21 cellular contexts compared by ENCODE assay signal in genomic region chr19:58550362-58551122, GRCh38. TPM values are rescaled to one million over a fixed set of nuclear protein-coding genes. Genes with fewer than 3 reads are reported as not detected.
A peak's percentile ranks its signal among the peaks of the same experiment; 100 is the strongest.
DNase-seq lines count a peak whose midpoint lies in the region; ATAC-seq, FAIRE-seq and TF ChIP-seq lines count a peak whose summit lies in the region.
"Had no signal": no experiment of that assay in that cellular context is flagged by ENCODE, and none has a peak within 500 bp of the region (broad histone marks: within the 10 kb centered on the region; RNA-seq: fewer than 3 reads in every experiment).

No MANE protein-coding gene starts in this region.

- no peak for TF ChIP-seq CTCF in GM12878 (IDR thresholded peaks at IDR 0.05 in 2 of 3, conservative IDR thresholded peaks at IDR 0.05 in 1 of 3; ENCODE audit: control insufficient read depth in 2 of 3, extremely low read depth in 1 of 3, insufficient read depth in 1 of 3, low read depth in 3 of 3, low read length in 3 of 3)
- TF ChIP-seq CTCF in neutrophil (IDR thresholded peaks at IDR 0.05) = no peak

- H3K27ac ChIP-seq in GM12878 (ENCODE audit: control insufficient read depth, insufficient read depth) (no peak overlapping the region), neutrophil (peak overlapping the region; percentile 51), neuronal stem cell (replicated peaks; ENCODE audit: low read length) (no peak overlapping the region)
- H3K27ac ChIP-seq: colonic mucosa, heart right ventricle, left ventricle myocardium inferior had no signal

- in situ Hi-C loops in GM12878 (cut with MboI) = no loop called here

- H3K9ac ChIP-seq in GM12878 (ENCODE audit: control insufficient read depth, insufficient read depth, low read length) (no peak overlapping the region), neuronal stem cell (ENCODE audit: low read depth, low read length, poor library complexity) (no peak overlapping the region)

- H2BK12ac ChIP-seq in neuronal stem cell (ENCODE audit: low read length) = no peak overlapping the region

- H3K27me3 ChIP-seq in GM12878 (replicated peaks in 1 of 2; ENCODE audit: control insufficient read depth in 2 of 2, insufficient read depth in 2 of 2, low read length in 1 of 2) (no peaks in the 10 kb centered on the region), neutrophil (no peaks in the 10 kb centered on the region), neuronal stem cell (ENCODE audit: control insufficient read depth in 3 of 3, insufficient read depth in 3 of 3, low read depth in 1 of 3, low read length in 3 of 3) (no peaks in the 10 kb centered on the region)
- H3K27me3 ChIP-seq: colonic mucosa, heart right ventricle had no signal

- peak; percentile 4; the same call in 1 of the 2 replicates for TF ChIP-seq POLR2A in GM12878 (IDR thresholded peaks at IDR 0.05; ENCODE audit: low read depth, low read length)

- ATAC-seq in GM12878 = no peak
- ATAC-seq: activated naive CD4-positive, alpha-beta T cell treated with anti-CD3 and anti-CD28 coated beads, Interleukin-2, amount 50 U/mL, for 72 hours; heart right ventricle had no signal

- DNase-seq in activated effector memory CD4-positive, alpha-beta T cell treated with anti-CD3 and anti-CD28 coated beads, Interleukin-2, amount 50 U/mL, for 16 hours = peak; percentile 60
- no peak for DNase-seq in activated effector memory CD4-positive, alpha-beta T cell treated with Interleukin-2 at 50 U/mL for 16 hours
- DNase-seq in GM12878 (ENCODE audit: low read depth, low spot score) (no peak), neuronal stem cell (ENCODE audit: low spot score) (no peak), NCI-H2029 (lab: John Stamatoyannopoulos, UW) (no peak)
- DNase-seq: ACHN; activated CD4-positive, alpha-beta T cell treated with anti-CD3 and anti-CD28 coated beads for 48 hours; C1 segment of cervical spinal cord; colonic mucosa; heart right ventricle; Karpas-422; left ventricle myocardium inferior; NCI-H1105; NCI-H524 treated with DMSO at 0.1 percent for 48 hours; occipital lobe; Right ventricle myocardium superior; SW 1271 had no signal

- H4K8ac ChIP-seq in neuronal stem cell (ENCODE audit: low read depth, low read length) = no peak overlapping the region

- CTCF ChIA-PET in GM12878 (lab: Yijun Ruan, JAX) = no interaction called here

- H3K79me2 ChIP-seq in GM12878 (ENCODE audit: control insufficient read depth, insufficient read depth, low read length) = peaks cover 45% of the 10 kb centered on the region

- H3K18ac ChIP-seq in neuronal stem cell (ENCODE audit: low read length) = no peak overlapping the region

- intact Hi-C loops in GM12878 (cut with micrococcal nuclease; ENCODE audit: unreplicated experiment) = no loop called here

- H2BK5ac ChIP-seq in neuronal stem cell (ENCODE audit: low read length) = no peak overlapping the region

- no peak overlapping the region for H4K91ac ChIP-seq in neuronal stem cell (ENCODE audit: low read depth, low read length, poor library complexity)

- no peak overlapping the region for H2BK15ac ChIP-seq in neuronal stem cell (ENCODE audit: low read length)

- peaks cover 32 to 50% of the 10 kb centered on the region in 2 experiments; a peak in 3 of 4 replicates for H3K36me3 ChIP-seq in GM12878 (ENCODE audit: control insufficient read depth in 2 of 2, insufficient read depth in 2 of 2, low read length in 1 of 2)
- H3K36me3 ChIP-seq in neutrophil = peaks cover 73% of the 10 kb centered on the region
- peaks cover 71 to 82% of the 10 kb centered on the region in 2 donors for H3K36me3 ChIP-seq in neuronal stem cell (replicated peaks in 1 of 2; ENCODE audit: control insufficient read depth in 2 of 2, insufficient read depth in 2 of 2, low read length in 2 of 2)

- peaks cover 12% of the 10 kb centered on the region for H4K20me1 ChIP-seq in GM12878 (ENCODE audit: control insufficient read depth, insufficient read depth)

- no peak for TF ChIP-seq RAD21 in GM12878 (IDR thresholded peaks at IDR 0.05; ENCODE audit: insufficient read depth, low read depth, low read length)

- H3K23ac ChIP-seq in neuronal stem cell (ENCODE audit: low read depth, low read length, poor library complexity) = no peak overlapping the region

- H2AK5ac ChIP-seq in neuronal stem cell (ENCODE audit: low read depth, low read length) = no peak overlapping the region

- peaks cover 24% of the 10 kb centered on the region for H3K79me1 ChIP-seq in neuronal stem cell (ENCODE audit: low read depth, low read length)

- FAIRE-seq in GM12878 (lab: Jason Lieb, UNC) = no peak
- FAIRE-seq: G401.6, H54 had no signal

- no peak overlapping the region for H3K4me3 ChIP-seq in GM12878
- H3K4me3 ChIP-seq in neutrophil (ENCODE audit: low read depth in 1 of 2, low read length in 1 of 2) = no peak overlapping the region
- H3K4me3 ChIP-seq in neuronal stem cell (ENCODE audit: low read length in 2 of 2) = no peak overlapping the region
- H3K4me3 ChIP-seq: colonic mucosa, heart right ventricle, left ventricle myocardium inferior had no signal

- SMC1A ChIA-PET in GM12878 (lab: Charles Lee; ENCODE audit: uncharacterized antibody, unreplicated experiment) = no interaction called here

- no peak for TF ChIP-seq EP300 in GM12878 (IDR thresholded peaks at IDR 0.05; ENCODE audit: borderline replicate concordance in 1 of 2, control insufficient read depth in 1 of 2, low read depth in 2 of 2, low read length in 2 of 2)

- no peak overlapping the region for H3K4me2 ChIP-seq in GM12878 (ENCODE audit: control insufficient read depth, insufficient read depth)
- no peak overlapping the region for H3K4me2 ChIP-seq in neuronal stem cell (ENCODE audit: insufficient read depth, low read length, poor library complexity, severe bottlenecking)

- RAD21 ChIA-PET in GM12878 (lab: Charles Lee; ENCODE audit: unreplicated experiment) = no interaction called here

- H2BK120ac ChIP-seq in neuronal stem cell (ENCODE audit: low read depth, low read length) = no peak overlapping the region

- POLR2A ChIA-PET in GM12878 (lab: Charles Lee) = no interaction called here

- BruUV-seq in GM12878 (replicated peaks; lab: Mats Ljungman, UMichigan) = no TSS peak

- no peak overlapping the region for H3K4ac ChIP-seq in neuronal stem cell (ENCODE audit: low read length)

- peaks cover 24% of the 10 kb centered on the region for H3K4me1 ChIP-seq in GM12878 (ENCODE audit: control insufficient read depth, insufficient read depth, low read length)
- H3K4me1 ChIP-seq in neutrophil (ENCODE audit: control insufficient read depth in 1 of 2, insufficient read depth in 1 of 2, low read depth in 1 of 2, low read length in 1 of 2) = peaks cover 30 to 38% of the 10 kb centered on the region in 2 experiments
- peaks cover 15 to 26% of the 10 kb centered on the region in 2 donors for H3K4me1 ChIP-seq in neuronal stem cell (ENCODE audit: control insufficient read depth in 2 of 2, insufficient read depth in 1 of 2, low read depth in 1 of 2, low read length in 2 of 2)

- no peak overlapping the region for H2AFZ ChIP-seq in GM12878 (ENCODE audit: control insufficient read depth, low read depth, low read length)
- H2AFZ ChIP-seq in neuronal stem cell (ENCODE audit: low read length) = no peak overlapping the region

- H3K9me3 ChIP-seq in GM12878 (replicated peaks; ENCODE audit: control insufficient read depth, insufficient read depth, low read length) (no peaks in the 10 kb centered on the region), neutrophil (no peaks in the 10 kb centered on the region), neuronal stem cell (replicated peaks in 1 of 2; ENCODE audit: control insufficient read depth in 2 of 2, insufficient read depth in 1 of 2, low read depth in 1 of 2, low read length in 2 of 2) (peaks cover 0 to 2% of the 10 kb centered on the region in 2 donors)
- H3K9me3 ChIP-seq: colonic mucosa, heart right ventricle, left ventricle myocardium inferior had no signal

- no peak overlapping the region for H3K14ac ChIP-seq in neuronal stem cell (ENCODE audit: low read length)

- WGBS in GM12878 (ENCODE audit: insufficient coverage, insufficient replicate concordance, low lambda C conversion rate, missing lambda C conversion rate) = 90% methylated on average over 11 of the region's 13 CpGs
- no CpG with 5 or more reads among the region's 13 CpGs for WGBS in neuronal stem cell (ENCODE audit: extremely low coverage in 2 of 2, insufficient read length in 2 of 2, insufficient replicate concordance in 1 of 2), 2 donors

RNA-seq across cellular contexts. Expression of gene CHMP2A, which starts 4.4 kb away (rescaled TPM):
- 14.9 and 17.2 TPM in 2 replicates for total RNA-seq in GM12878 (2013; cell fraction: nucleolus; rRNA removed)
- total RNA-seq in GM12878 (2014; rRNA removed) = 89.3 and 92.8 TPM in 2 replicates
- total RNA-seq in GM12878 (2014; rRNA removed; fragmentation: Illumina TruSeq; extraction: Trizol) = 89.3 and 95.0 TPM in 2 replicates
- 98.5 and 105 TPM in 2 replicates for total RNA-seq in GM12878 (2021)
- polyA plus RNA-seq in GM12878 (2011; ENCODE audit: low read depth) = 83.1 TPM
- 92.3 and 102 TPM in 2 replicates for polyA plus RNA-seq in GM12878 (2011; rRNA removed)
- polyA plus RNA-seq in GM12878 (2011; cell fraction: cytosol; rRNA removed) = 130 and 146 TPM in 2 replicates
- polyA plus RNA-seq in GM12878 (2011; cell fraction: nucleus; rRNA removed) = 107 and 114 TPM in 2 replicates
- 117 and 138 TPM in 2 replicates for polyA plus RNA-seq in GM12878 (2012)
- 85.9 and 117 TPM in 2 replicates for polyA plus RNA-seq in GM12878 (2014; fragmentation: Illumina TruSeq; extraction: Trizol)
- polyA plus RNA-seq in GM12878 (2014; fragmentation: Nextera tagmentation; extraction: Ambion mirVana) = 100 to 1,000 TPM in 1 of 2 experiments, 10 to 100 TPM in 1; 69.5 to 117 TPM
- 168 and 172 TPM in 2 replicates for polyA plus RNA-seq in GM12878 (2014; rRNA removed)
- 100 to 1,000 TPM; 136 to 147 TPM for polyA plus RNA-seq in GM12878 (2016; fragmentation: Nextera tagmentation; extraction: Ambion mirVana)
- 101 and 130 TPM in 2 replicates for polyA minus RNA-seq in GM12878 (2011; rRNA and poly(A)+ RNA removed)
- polyA minus RNA-seq in GM12878 (2011; cell fraction: cytosol; rRNA and poly(A)+ RNA removed) = 36.1 and 36.4 TPM in 2 replicates
- polyA minus RNA-seq in GM12878 (2011; cell fraction: nucleus; rRNA and poly(A)+ RNA removed) = 20.6 and 31.1 TPM in 2 replicates
- 108 TPM for polyA plus RNA-seq in neuronal stem cell (2013, experiment 1 of 2)
- 109 TPM for polyA plus RNA-seq in neuronal stem cell (2013, experiment 2 of 2)

RNA-seq across cellular contexts. Expression of gene TRIM28, which starts 6.7 kb away (rescaled TPM):
- 166 and 167 TPM in 2 replicates for total RNA-seq in GM12878 (2013; cell fraction: nucleolus; rRNA removed)
- total RNA-seq in GM12878 (2014; rRNA removed) = 569 and 650 TPM in 2 replicates
- total RNA-seq in GM12878 (2014; rRNA removed; fragmentation: Illumina TruSeq; extraction: Trizol) = 256 and 311 TPM in 2 replicates
- total RNA-seq in GM12878 (2021) = 492 and 503 TPM in 2 replicates
- polyA plus RNA-seq in GM12878 (2011; ENCODE audit: low read depth) = 313 TPM
- polyA plus RNA-seq in GM12878 (2011; rRNA removed) = 167 and 420 TPM in 2 replicates
- polyA plus RNA-seq in GM12878 (2011; cell fraction: cytosol; rRNA removed) = 459 and 854 TPM in 2 replicates
- 1,223 and 1,590 TPM in 2 replicates for polyA plus RNA-seq in GM12878 (2011; cell fraction: nucleus; rRNA removed)
- 410 and 474 TPM in 2 replicates for polyA plus RNA-seq in GM12878 (2012)
- 147 and 280 TPM in 2 replicates for polyA plus RNA-seq in GM12878 (2014; fragmentation: Illumina TruSeq; extraction: Trizol)
- 10 to 100 TPM in 1 of 2 experiments, 1 to 10 TPM in 1; 5.0 to 32.5 TPM for polyA plus RNA-seq in GM12878 (2014; fragmentation: Nextera tagmentation; extraction: Ambion mirVana)
- 363 and 502 TPM in 2 replicates for polyA plus RNA-seq in GM12878 (2014; rRNA removed)
- 10 to 100 TPM; 82.9 to 91.1 TPM for polyA plus RNA-seq in GM12878 (2016; fragmentation: Nextera tagmentation; extraction: Ambion mirVana)
- 1,048 and 1,483 TPM in 2 replicates for polyA minus RNA-seq in GM12878 (2011; rRNA and poly(A)+ RNA removed)
- polyA minus RNA-seq in GM12878 (2011; cell fraction: cytosol; rRNA and poly(A)+ RNA removed) = 474 and 545 TPM in 2 replicates
- polyA minus RNA-seq in GM12878 (2011; cell fraction: nucleus; rRNA and poly(A)+ RNA removed) = 282 and 438 TPM in 2 replicates
- 759 TPM for polyA plus RNA-seq in neuronal stem cell (2013, experiment 1 of 2)
- 741 TPM for polyA plus RNA-seq in neuronal stem cell (2013, experiment 2 of 2)

RNA-seq across cellular contexts. Expression of gene UBE2M, which starts 7.9 kb away (rescaled TPM):
- 10.2 and 13.8 TPM in 2 replicates for total RNA-seq in GM12878 (2013; cell fraction: nucleolus; rRNA removed)
- total RNA-seq in GM12878 (2014; rRNA removed) (68.6 and 95.2 TPM in 2 replicates), GM12878 (2014; rRNA removed; fragmentation: Illumina TruSeq; extraction: Trizol) (61.7 and 66.8 TPM in 2 replicates), GM12878 (2021) (100 and 105 TPM in 2 replicates)
- 73.3 TPM for polyA plus RNA-seq in GM12878 (2011; ENCODE audit: low read depth)
- polyA plus RNA-seq in GM12878 (2011; rRNA removed) (55.6 and 92.7 TPM in 2 replicates), GM12878 (2014; fragmentation: Illumina TruSeq; extraction: Trizol) (105 and 127 TPM in 2 replicates), GM12878 (2014; fragmentation: Nextera tagmentation; extraction: Ambion mirVana) (1 to 10 TPM; 1.4 to 1.7 TPM), GM12878 (2014; rRNA removed) (81.0 and 87.0 TPM in 2 replicates), GM12878 (2016; fragmentation: Nextera tagmentation; extraction: Ambion mirVana) (10 to 100 TPM in 1 of 2 experiments, 1 to 10 TPM in 1; 9.6 to 11.3 TPM)
- 70.2 and 75.4 TPM in 2 replicates for polyA plus RNA-seq in GM12878 (2011; cell fraction: cytosol; rRNA removed)
- 82.4 and 83.2 TPM in 2 replicates for polyA plus RNA-seq in GM12878 (2011; cell fraction: nucleus; rRNA removed)
- 67.6 and 88.6 TPM in 2 replicates for polyA plus RNA-seq in GM12878 (2012)
- polyA minus RNA-seq in GM12878 (2011; rRNA and poly(A)+ RNA removed) = 66.9 and 72.9 TPM in 2 replicates
- 25.3 and 33.7 TPM in 2 replicates for polyA minus RNA-seq in GM12878 (2011; cell fraction: cytosol; rRNA and poly(A)+ RNA removed)
- polyA minus RNA-seq in GM12878 (2011; cell fraction: nucleus; rRNA and poly(A)+ RNA removed) = 17.0 and 18.6 TPM in 2 replicates
- polyA plus RNA-seq in neuronal stem cell (2013, experiment 1 of 2) = 86.2 TPM
- 86.9 TPM for polyA plus RNA-seq in neuronal stem cell (2013, experiment 2 of 2)

RNA-seq across cellular contexts. Expression of gene MZF1, which starts 22.6 kb away (rescaled TPM):
- total RNA-seq in GM12878 (2013; cell fraction: nucleolus; rRNA removed) = 64.7 and 67.2 TPM in 2 replicates
- total RNA-seq in GM12878 (2014; rRNA removed) (6.9 and 7.7 TPM in 2 replicates), GM12878 (2014; rRNA removed; fragmentation: Illumina TruSeq; extraction: Trizol) (3.3 and 3.6 TPM in 2 replicates), GM12878 (2021) (9.1 and 12.4 TPM in 2 replicates)
- 5.9 TPM for polyA plus RNA-seq in GM12878 (2011; ENCODE audit: low read depth)
- polyA plus RNA-seq in GM12878 (2011; rRNA removed) (7.4 and 9.3 TPM in 2 replicates), GM12878 (2014; fragmentation: Illumina TruSeq; extraction: Trizol) (6.0 and 6.8 TPM in 2 replicates), GM12878 (2014; fragmentation: Nextera tagmentation; extraction: Ambion mirVana) (under 1 TPM; 0.38 to 0.64 TPM), GM12878 (2014; rRNA removed) (14.7 and 16.6 TPM in 2 replicates), GM12878 (2016; fragmentation: Nextera tagmentation; extraction: Ambion mirVana) (1 to 10 TPM; 6.8 to 7.6 TPM)
- polyA plus RNA-seq in GM12878 (2011; cell fraction: cytosol; rRNA removed) = 8.4 and 16.1 TPM in 2 replicates
- 104 and 129 TPM in 2 replicates for polyA plus RNA-seq in GM12878 (2011; cell fraction: nucleus; rRNA removed)
- 12.4 and 12.7 TPM in 2 replicates for polyA plus RNA-seq in GM12878 (2012)
- polyA minus RNA-seq in GM12878 (2011; rRNA and poly(A)+ RNA removed) = 7.3 and 13.7 TPM in 2 replicates
- polyA minus RNA-seq in GM12878 (2011; cell fraction: cytosol; rRNA and poly(A)+ RNA removed) = 4.4 and 5.0 TPM in 2 replicates
- 13.8 and 25.1 TPM in 2 replicates for polyA minus RNA-seq in GM12878 (2011; cell fraction: nucleus; rRNA and poly(A)+ RNA removed)
- 17.1 TPM for polyA plus RNA-seq in neuronal stem cell (2013, experiment 1 of 2)
- polyA plus RNA-seq in neuronal stem cell (2013, experiment 2 of 2) = 16.7 TPM

RNA-seq across cellular contexts. Expression of gene ZBTB45, which starts 30.9 kb away (rescaled TPM):
- 15.6 and 15.7 TPM in 2 replicates for total RNA-seq in GM12878 (2013; cell fraction: nucleolus; rRNA removed)
- total RNA-seq in GM12878 (2014; rRNA removed) (4.5 and 6.1 TPM in 2 replicates), GM12878 (2014; rRNA removed; fragmentation: Illumina TruSeq; extraction: Trizol) (1.2 and 1.7 TPM in 2 replicates), GM12878 (2021) (12.7 and 17.2 TPM in 2 replicates)
- polyA plus RNA-seq in GM12878 (2011; ENCODE audit: low read depth) = 1.9 TPM
- polyA plus RNA-seq in GM12878 (2011; rRNA removed) (0.72 and 2.4 TPM in 2 replicates), GM12878 (2014; fragmentation: Illumina TruSeq; extraction: Trizol) (0.13 and 1.2 TPM in 2 replicates), GM12878 (2014; fragmentation: Nextera tagmentation; extraction: Ambion mirVana) (under 1 TPM; 0.29 to 0.33 TPM), GM12878 (2014; rRNA removed) (7.7 and 8.0 TPM in 2 replicates), GM12878 (2016; fragmentation: Nextera tagmentation; extraction: Ambion mirVana) (10 to 100 TPM; 13.9 to 14.3 TPM)
- 4.0 and 5.1 TPM in 2 replicates for polyA plus RNA-seq in GM12878 (2011; cell fraction: cytosol; rRNA removed)
- polyA plus RNA-seq in GM12878 (2011; cell fraction: nucleus; rRNA removed) = 8.5 and 13.4 TPM in 2 replicates
- 10.1 TPM in 2 replicates for polyA plus RNA-seq in GM12878 (2012)
- 1.8 and 5.1 TPM in 2 replicates for polyA minus RNA-seq in GM12878 (2011; rRNA and poly(A)+ RNA removed)
- 3.8 and 4.0 TPM in 2 replicates for polyA minus RNA-seq in GM12878 (2011; cell fraction: cytosol; rRNA and poly(A)+ RNA removed)
- polyA minus RNA-seq in GM12878 (2011; cell fraction: nucleus; rRNA and poly(A)+ RNA removed) = 7.6 and 15.4 TPM in 2 replicates
- polyA plus RNA-seq in neuronal stem cell (2013, experiment 1 of 2) = 14.3 TPM
- 14.8 TPM for polyA plus RNA-seq in neuronal stem cell (2013, experiment 2 of 2)
